16 cellular contexts compared by ENCODE assay signal in genomic region chr15:45372032-45372995, GRCh38. TPM values are rescaled to one million over a fixed set of nuclear protein-coding genes. Genes with fewer than 3 reads are reported as not detected.
DNase-seq lines count a peak whose midpoint lies in the region; ATAC-seq lines count a peak whose summit lies in the region.
"Had no signal": no experiment of that assay in that cellular context is flagged by ENCODE, and none has a peak within 500 bp of the region (broad histone marks: within the 10 kb centered on the region; RNA-seq: fewer than 3 reads in every experiment).

No MANE protein-coding gene starts in this region.

- CTCF ChIA-PET in T-cell (lab: Charles Lee) = interaction anchor here (0.5 to 1.5 kb wide), 2 partner anchors 10 to 101 kb away, joined by 3 to 4 read pairs; no protein-coding TSS in a partner anchor

- H3K4me1 Mint-ChIP-seq in T-cell = peaks cover 11 to 16% (median 14%) of the 10 kb centered on the region in 3 donors

- H3K36me3 Mint-ChIP-seq in T-cell = no peaks in the 10 kb centered on the region
- H3K36me3 Mint-ChIP-seq: natural killer cell had no signal

- peaks cover 35 to 40% of the 10 kb centered on the region in 2 donors for H3K27me3 Mint-ChIP-seq in T-cell

- POLR2A ChIA-PET in T-cell (lab: Charles Lee) = interaction anchor here in 1 of 2 donors (0.6 kb wide), 1 partner anchor 172 kb away, joined by 3 read pairs; no protein-coding TSS in a partner anchor

- ATAC-seq in T-cell (replicated peaks in 1 of 4) = no peak
- ATAC-seq in GM21360 (IDR thresholded peaks at IDR 0.05; ENCODE audit: unreplicated experiment) = no peak
- ATAC-seq: activated CD4-positive, CD25-positive, alpha-beta regulatory T cell treated with anti-CD3 and anti-CD28 coated beads, Interleukin-2, amount 50 U/mL, for 24 hours; natural killer cell had no signal

- H3K27ac Mint-ChIP-seq in T-cell = no peak overlapping the region
- H3K27ac Mint-ChIP-seq: natural killer cell had no signal

- peak; percentile 3 for DNase-seq in NOMO-1 treated with DMSO at 0.1 percent for 48 hours (lab: John Stamatoyannopoulos, UW; ENCODE audit: unreplicated experiment)
- DNase-seq in NOMO-1 treated with dmso at 0.1 percent for 144 hours (lab: John Stamatoyannopoulos, UW; ENCODE audit: unreplicated experiment) = no peak
- peak in 34 of 56 donors; percentile 9 to 91 (median 61) for DNase-seq in amygdala (lab: John Stamatoyannopoulos, UW)
- DNase-seq in kidney glomerular epithelial cell (lab: John Stamatoyannopoulos, UW) = peak; percentile 5
- no peak for DNase-seq in GF-D8 (lab: John Stamatoyannopoulos, UW)
- no peak for DNase-seq in T-cell
- DNase-seq: DMS79, erythroblast, MM.1S, natural killer cell, SHP77, spleen had no signal

- H3K9me3 Mint-ChIP-seq in T-cell = no peaks in the 10 kb centered on the region
- H3K9me3 Mint-ChIP-seq: natural killer cell had no signal

- no peak overlapping the region for H3K4me3 Mint-ChIP-seq in T-cell
- H3K4me3 Mint-ChIP-seq: natural killer cell had no signal

- H3K27ac ChIP-seq in temporal lobe (ENCODE audit: low read depth, low read length) = peak overlapping the region; percentile 95
- H3K27ac ChIP-seq: spleen, upper lobe of left lung had no signal

RNA-seq across cellular contexts. Expression of gene GATM, which starts 6.0 kb away (rescaled TPM):
- 120 TPM for total RNA-seq in temporal lobe
- 1 to 10 TPM in 3 of 5 donors, under 1 TPM in 2; 0.49 to 5.5 (median 2.0) TPM for total RNA-seq in T-cell

Comparison
In these comparisons a context has a peak if more than half of its experiments do, and no peak if none do; other contexts are left out.
1. DNase-seq: peak in NOMO-1 treated with DMSO at 0.1 percent for 48 hours (single experiment), amygdala (34 of 56) and kidney glomerular epithelial cell (single experiment); none in NOMO-1 treated with dmso at 0.1 percent for 144 hours (single experiment), GF-D8 (single experiment) and T-cell (0 of 34).
2. RNA of gene GATM, which starts 6.0 kb away (total RNA-seq): 120 TPM in temporal lobe (single experiment); 0.49 to 5.5 TPM in T-cell; every median in the first group is over 10 times any median in the second.